In genomic region chr2:178846458-178846802, GRCh38 we compare ENCODE assay signal across 15 cellular contexts.
"Had no signal": no experiment of that assay in that cellular context is flagged by ENCODE, and none has a peak within 500 bp of the region (broad histone marks: within the 10 kb centered on the region; RNA-seq: fewer than 3 reads in every experiment).

No MANE protein-coding gene starts in this region.

- H3K36me3 ChIP-seq: suprapubic skin, upper lobe of right lung had no signal

- H3K27ac ChIP-seq: epithelial cell of prostate, suprapubic skin, upper lobe of right lung had no signal

- H3K4me3 ChIP-seq: suprapubic skin, upper lobe of right lung had no signal

- H3K4me1 ChIP-seq: suprapubic skin, upper lobe of right lung had no signal

- DNase-seq: activated gamma-delta T cell treated with Interleukin-2 at 50 U/mL for 16 hours; activated naive CD8-positive, alpha-beta T cell treated with anti-CD3 and anti-CD28 coated beads, Interleukin-2, amount 10 ng/mL, durations not matched to agents 7 days and 5 days; activated T-cell treated with anti-CD3 and anti-CD28 coated beads, Interleukin-2, amount 50 U/mL, for 24 hours; aorta; effector memory CD8-positive, alpha-beta T cell; hypothalamus; left colon; naive thymus-derived CD8-positive, alpha-beta T cell; stimulated activated CD4-positive, alpha-beta T cell treated with anti-CD3 and anti-CD28 coated beads, Interleukin-4, amount 100 ng/mL, for 1 hour; stimulated activated CD8-positive, alpha-beta memory T cell treated with anti-CD3 and anti-CD28 coated beads, Interleukin-4, amount 100 ng/mL, for 48 hours; stimulated activated naive CD8-positive, alpha-beta T cell treated with anti-CD3 and anti-CD28 coated beads, Interleukin-15, Interleukin-2, amounts not matched to agents 100 U/mL and 50 U/mL, for 24 hours; upper lobe of right lung had no signal

- ATAC-seq: effector memory CD8-positive, alpha-beta T cell; left colon; naive thymus-derived CD8-positive, alpha-beta T cell; sciatic nerve; stimulated activated naive CD8-positive, alpha-beta T cell treated with anti-CD3 and anti-CD28 coated beads, Interleukin-15, Interleukin-2, amounts not matched to agents 100 U/mL and 50 U/mL, for 24 hours; upper lobe of right lung had no signal

- H3K9me3 ChIP-seq: suprapubic skin, upper lobe of right lung had no signal

- H3K27me3 ChIP-seq: suprapubic skin, upper lobe of right lung had no signal
